1 cellular context compared by ENCODE assay signal in genomic region chr13:98267080-98267912, GRCh38.
TF ChIP-seq lines count a peak whose summit lies in the region.

No MANE protein-coding gene starts in this region.

TF ChIP-seq in HepG2, 621 proteins besides CTCF, POLR2A, EP300 and RAD21 (continued from another document and continues in another):
- TF ChIP-seq MLXIP (CRISPR knock-in tag; IDR thresholded peaks at IDR 0.05; ENCODE audit: borderline replicate concordance) (no peak), PHF8 (CRISPR knock-in tag; IDR thresholded peaks at IDR 0.05) (no peak), USF2 (IDR thresholded peaks at IDR 0.05; ENCODE audit: low read depth, low read length) (no peak), USF2 (CRISPR knock-in tag; IDR thresholded peaks at IDR 0.05; ENCODE audit: borderline replicate concordance) (no peak), NFAT5 (CRISPR knock-in tag; IDR thresholded peaks at IDR 0.05) (no peak), MED13 (CRISPR knock-in tag; IDR thresholded peaks at IDR 0.05) (peak; percentile 53; the same call in 1 of the 2 replicates), ZBTB39 (CRISPR knock-in tag; IDR thresholded peaks at IDR 0.05) (peak; percentile 51; the same call in 1 of the 2 replicates), RFX5 (IDR thresholded peaks at IDR 0.05; ENCODE audit: low read depth, low read length) (peak; percentile 83), ZNF83 (CRISPR knock-in tag; IDR thresholded peaks at IDR 0.05; ENCODE audit: borderline replicate concordance) (no peak), ZFP62 (CRISPR knock-in tag; IDR thresholded peaks at IDR 0.05) (no peak), HOXA5 (CRISPR knock-in tag; IDR thresholded peaks at IDR 0.05) (0 out of 2 replicates have a peak, but pooled peaks have one; percentile 26), ZSCAN20 (CRISPR knock-in tag; IDR thresholded peaks at IDR 0.05; ENCODE audit: borderline replicate concordance) (no peak), MYPOP (CRISPR knock-in tag; IDR thresholded peaks at IDR 0.05) (peak; percentile 85), TCF12 (IDR thresholded peaks at IDR 0.05) (no peak), TCF12 (CRISPR knock-in tag; IDR thresholded peaks at IDR 0.05) (no peak; the same call in 1 of the 2 replicates), KMT2B (CRISPR knock-in tag; IDR thresholded peaks at IDR 0.05) (peak; percentile 33; the same call in 1 of the 2 replicates), FOXA3 (CRISPR knock-in tag; IDR thresholded peaks at IDR 0.05) (peak; percentile 90), HNF1A (IDR thresholded peaks at IDR 0.05; ENCODE audit: low read depth) (peak; percentile 69; the same call in 1 of the 2 replicates), HNF1A (CRISPR knock-in tag; IDR thresholded peaks at IDR 0.05; ENCODE audit: borderline replicate concordance) (peak; percentile 71; the same call in 1 of the 2 replicates), BRD4 (CRISPR knock-in tag; IDR thresholded peaks at IDR 0.05) (peak; percentile 71; the same call in 1 of the 2 replicates), HDAC6 (IDR thresholded peaks at IDR 0.05; ENCODE audit: low read depth, low read length) (no peak), MATR3 (CRISPR knock-in tag; IDR thresholded peaks at IDR 0.05) (no peak), CBX2 (IDR thresholded peaks at IDR 0.05; ENCODE audit: low read depth, low read length) (no peak), CBX2 (CRISPR knock-in tag; IDR thresholded peaks at IDR 0.05; ENCODE audit: low read depth) (no peak), SMYD3 (CRISPR knock-in tag; IDR thresholded peaks at IDR 0.05) (no peak; the same call in 1 of the 2 replicates), GATA4 (IDR thresholded peaks at IDR 0.05; ENCODE audit: borderline replicate concordance, low read depth) (no peak; the same call in 1 of the 2 replicates), SNAI1 (CRISPR knock-in tag; IDR thresholded peaks at IDR 0.05; ENCODE audit: borderline replicate concordance) (no peak), ZNF589 (CRISPR knock-in tag; conservative IDR thresholded peaks at IDR 0.05) (no peak), SIX1 (CRISPR knock-in tag; IDR thresholded peaks at IDR 0.05; ENCODE audit: borderline replicate concordance) (no peak), ZNF792 (CRISPR knock-in tag; IDR thresholded peaks at IDR 0.05) (no peak), CSRNP2 (CRISPR knock-in tag; conservative IDR thresholded peaks at IDR 0.05; ENCODE audit: low read depth) (no peak), MXD4 (CRISPR knock-in tag; IDR thresholded peaks at IDR 0.05) (no peak), NFYB (CRISPR knock-in tag; IDR thresholded peaks at IDR 0.05) (peak; percentile 65), ZNF598 (CRISPR knock-in tag; IDR thresholded peaks at IDR 0.05; ENCODE audit: borderline replicate concordance) (peak; percentile 57; the same call in 1 of the 2 replicates), FOXO4 (CRISPR knock-in tag; conservative IDR thresholded peaks at IDR 0.05) (no peak), RFX3 (CRISPR knock-in tag; IDR thresholded peaks at IDR 0.05) (no peak), TARDBP (CRISPR knock-in tag; IDR thresholded peaks at IDR 0.05) (peak; percentile 86; the same call in 1 of the 2 replicates), ZNF24 (IDR thresholded peaks at IDR 0.05) (no peak)
